11 cellular contexts compared by ENCODE assay signal in the genomic region with DNA sequence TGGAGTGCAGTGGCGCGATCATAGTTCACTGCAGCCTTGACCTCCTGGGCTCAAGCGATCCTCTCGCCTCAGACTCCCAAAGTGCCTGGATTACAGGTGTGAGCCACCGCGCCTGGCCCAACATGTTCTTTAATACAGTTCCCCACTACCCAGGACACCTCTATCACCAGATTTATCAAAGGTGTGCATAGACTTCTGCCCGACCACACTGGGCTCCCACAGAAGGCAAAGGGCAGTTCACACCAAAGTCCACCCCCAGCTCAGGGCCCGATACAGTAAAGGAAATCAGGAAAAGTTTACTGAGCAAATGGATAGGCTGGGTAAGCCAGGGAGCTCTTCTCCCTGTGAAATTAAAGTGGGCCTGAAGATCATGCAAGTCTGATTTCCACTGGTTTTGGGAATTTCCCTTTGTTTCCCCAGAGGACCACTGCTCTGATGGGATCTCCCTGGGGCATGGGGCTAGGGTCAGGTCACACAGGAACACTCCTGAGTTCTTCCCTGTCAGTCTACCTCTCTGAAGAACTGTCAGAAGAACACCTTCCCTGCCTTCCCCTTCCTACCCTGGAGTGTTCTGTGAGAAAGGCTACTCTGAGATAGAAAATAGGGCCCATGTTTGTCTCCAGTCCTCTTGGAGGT. TPM values are rescaled to one million over a fixed set of nuclear protein-coding genes. Genes with fewer than 3 reads are reported as not detected.
A peak's percentile ranks its signal among the peaks of the same experiment; 100 is the strongest.
DNase-seq lines count a peak whose midpoint lies in the region; ATAC-seq and TF ChIP-seq lines count a peak whose summit lies in the region.
"Had no signal": no experiment of that assay in that cellular context is flagged by ENCODE, and none has a peak within 500 bp of the region (broad histone marks: within the 10 kb centered on the region; RNA-seq: fewer than 3 reads in every experiment).

No MANE protein-coding gene starts in this region.

- peaks cover 18% of the 10 kb centered on the region for H3K36me3 Mint-ChIP-seq in CD4-positive, CD25-positive, alpha-beta regulatory T cell
- H3K36me3 Mint-ChIP-seq in immature natural killer cell = peaks cover 5 to 23% (median 12%) of the 10 kb centered on the region in 3 donors

- no peaks in the 10 kb centered on the region for H3K9me3 ChIP-seq in CD4-positive, CD25-positive, alpha-beta regulatory T cell (ENCODE audit: control insufficient read depth in 2 of 2, low read length in 2 of 2)
- no peaks in the 10 kb centered on the region for H3K9me3 ChIP-seq in OCI-LY1 (ENCODE audit: low read length)
- peaks cover 0 to 10% (median 0%) of the 10 kb centered on the region in 3 donors for H3K9me3 ChIP-seq in tibial artery

- H3K27ac Mint-ChIP-seq in CD4-positive, CD25-positive, alpha-beta regulatory T cell = peak overlapping the region; percentile 96 to 98 (median 96)
- H3K27ac Mint-ChIP-seq in immature natural killer cell = peak overlapping the region; percentile 93 to 99 (median 95)

- no peaks in the 10 kb centered on the region for H4K20me1 ChIP-seq in OCI-LY1 (ENCODE audit: insufficient read depth, low read length)

- peak overlapping the region; percentile 80 to 93 (median 88) for H3K4me3 Mint-ChIP-seq in CD4-positive, CD25-positive, alpha-beta regulatory T cell
- H3K4me3 Mint-ChIP-seq in immature natural killer cell = peak overlapping the region; percentile 75 to 91 (median 82)

- H3K4me1 ChIP-seq in CD4-positive, CD25-positive, alpha-beta regulatory T cell (ENCODE audit: control insufficient read depth, insufficient read depth, low read length, poor library complexity, severe bottlenecking) = peaks cover 81% of the 10 kb centered on the region
- H3K4me1 ChIP-seq in OCI-LY1 (ENCODE audit: insufficient read depth, low read length, severe bottlenecking) = peaks cover 74% of the 10 kb centered on the region
- peaks cover 0 to 13% (median 5%) of the 10 kb centered on the region in 4 donors for H3K4me1 ChIP-seq in tibial artery

- H3F3A ChIP-seq in OCI-LY1 (ENCODE audit: insufficient read depth, low read length) = no peaks in the 10 kb centered on the region

- peaks cover 10% of the 10 kb centered on the region for H3K36me3 ChIP-seq in CD4-positive, CD25-positive, alpha-beta regulatory T cell (ENCODE audit: control insufficient read depth, insufficient read depth, low read length)
- H3K36me3 ChIP-seq in OCI-LY1 (ENCODE audit: insufficient read depth, low read length) (peaks cover 32% of the 10 kb centered on the region), tibial artery (peaks cover 4 to 39% (median 13%) of the 10 kb centered on the region in 3 donors)

- no peaks in the 10 kb centered on the region for H3K27me3 ChIP-seq in CD4-positive, CD25-positive, alpha-beta regulatory T cell (ENCODE audit: control insufficient read depth, insufficient read depth, low read length)
- no peaks in the 10 kb centered on the region for H3K27me3 ChIP-seq in OCI-LY1 (ENCODE audit: insufficient read depth, low read length)
- no peaks in the 10 kb centered on the region for H3K27me3 ChIP-seq in tibial artery

- H3K4me2 ChIP-seq in OCI-LY1 (ENCODE audit: low read length) = peak overlapping the region; percentile 70; the same call in 1 of the 2 replicates

- no peaks in the 10 kb centered on the region for H3K79me2 ChIP-seq in OCI-LY1 (ENCODE audit: insufficient read depth, low read length)

- peak overlapping the region; percentile 47; the same call in 1 of the 2 replicates for H3K9ac ChIP-seq in OCI-LY1 (ENCODE audit: low read length)

- H3K4me3 ChIP-seq in CD4-positive, CD25-positive, alpha-beta regulatory T cell (ENCODE audit: low read depth, low read length) = peak overlapping the region; percentile 41
- H3K4me3 ChIP-seq in OCI-LY1 (ENCODE audit: low read depth, low read length, poor library complexity, severe bottlenecking) (no peak overlapping the region), tibial artery (no peak overlapping the region)

- H3K27ac ChIP-seq in CD4-positive, CD25-positive, alpha-beta regulatory T cell (ENCODE audit: insufficient read depth, low read length, poor library complexity, severe bottlenecking) = peak overlapping the region; percentile 99
- H3K27ac ChIP-seq in OCI-LY1 (ENCODE audit: low read depth, low read length, poor library complexity, severe bottlenecking) = peak overlapping the region; percentile 99
- no peak overlapping the region for H3K27ac ChIP-seq in tibial artery

- peaks cover 27 to 83% (median 53%) of the 10 kb centered on the region in 4 donors for H3K4me1 Mint-ChIP-seq in CD4-positive, CD25-positive, alpha-beta regulatory T cell
- H3K4me1 Mint-ChIP-seq in immature natural killer cell = peaks cover 77 to 78% of the 10 kb centered on the region in 2 donors

- H2AFZ ChIP-seq in OCI-LY1 (ENCODE audit: low read length) = no peak overlapping the region

- no peak for TF ChIP-seq CTCF in OCI-LY1 (IDR thresholded peaks at IDR 0.05; ENCODE audit: low read length)
- no peak for TF ChIP-seq CTCF in tibial artery (IDR thresholded peaks at IDR 0.05)

- H3K27me3 Mint-ChIP-seq in CD4-positive, CD25-positive, alpha-beta regulatory T cell = no peaks in the 10 kb centered on the region
- peaks cover 7 to 16% (median 8%) of the 10 kb centered on the region in 3 donors for H3K27me3 Mint-ChIP-seq in immature natural killer cell (ENCODE audit: low read depth in 3 of 3)

- H3K9me3 Mint-ChIP-seq in CD4-positive, CD25-positive, alpha-beta regulatory T cell = no peaks in the 10 kb centered on the region
- H3K9me3 Mint-ChIP-seq in immature natural killer cell = no peaks in the 10 kb centered on the region

- intact Hi-C loops in tibial artery (cut with DNase I; ENCODE audit: low total_unique reads) (no loop called here), head of caudate nucleus (cut with DNase I) (no loop called here)

- DNase-seq in CD4-positive, CD25-positive, alpha-beta regulatory T cell = no peak
- DNase-seq in immature natural killer cell = no peak
- DNase-seq in NCI-H1417 (lab: John Stamatoyannopoulos, UW) = no peak
- no peak for DNase-seq in RPMI8226
- no peak for DNase-seq in tibial artery
- DNase-seq in head of caudate nucleus = no peak
- DNase-seq: COR-L47, IMR-90, NCI-H2227 treated with DMSO at 0.1 percent for 48 hours had no signal

- no peak for ATAC-seq in CD4-positive, CD25-positive, alpha-beta regulatory T cell (ENCODE audit: low read depth in 2 of 2)
- ATAC-seq in GM21528 (IDR thresholded peaks at IDR 0.05; ENCODE audit: low FRiP score, unreplicated experiment) = peak; percentile 7

- H3K9me2 ChIP-seq in OCI-LY1 (ENCODE audit: low read depth, low read length) = no peaks in the 10 kb centered on the region

RNA-seq across cellular contexts. Expression of a gene that starts 17.7 kb away (rescaled TPM):
- total RNA-seq in CD4-positive, CD25-positive, alpha-beta regulatory T cell = 391 TPM
- polyA plus RNA-seq in CD4-positive, CD25-positive, alpha-beta regulatory T cell = 100 to 1,000 TPM; 475 to 549 (median 501) TPM
- 100 to 1,000 TPM in 2 of 3 donors, 10 to 100 TPM in 1; 86.0 to 158 (median 146) TPM for polyA plus RNA-seq in immature natural killer cell

RNA-seq across cellular contexts. Expression of a gene that starts 20.9 kb away (rescaled TPM):
- 110 TPM for total RNA-seq in CD4-positive, CD25-positive, alpha-beta regulatory T cell
- polyA plus RNA-seq in CD4-positive, CD25-positive, alpha-beta regulatory T cell = 10 to 100 TPM; 20.2 to 38.2 (median 26.4) TPM
- polyA plus RNA-seq in immature natural killer cell = 10 to 100 TPM; 25.2 to 35.5 (median 26.7) TPM

RNA-seq across cellular contexts. Expression of a gene that starts 25.1 kb away (rescaled TPM):
- total RNA-seq in CD4-positive, CD25-positive, alpha-beta regulatory T cell = 50.0 TPM
- 10 to 100 TPM in 2 of 4 donors, 1 to 10 TPM in 2; 7.4 to 13.8 (median 9.0) TPM for polyA plus RNA-seq in CD4-positive, CD25-positive, alpha-beta regulatory T cell
- polyA plus RNA-seq in immature natural killer cell = 10 to 100 TPM; 17.0 to 20.6 (median 20.2) TPM

RNA-seq across cellular contexts. Expression of a gene that starts 35.1 kb away (rescaled TPM):
- 2.3 TPM for total RNA-seq in CD4-positive, CD25-positive, alpha-beta regulatory T cell
- polyA plus RNA-seq in CD4-positive, CD25-positive, alpha-beta regulatory T cell = under 1 TPM; 0.05 to 0.11 (median 0.07) TPM
- polyA plus RNA-seq in immature natural killer cell = under 1 TPM in 1 of 3 donors, not detected in 2; 0.12 TPM

RNA-seq across cellular contexts. Expression of a gene that starts 38.8 kb away (rescaled TPM):
- total RNA-seq in CD4-positive, CD25-positive, alpha-beta regulatory T cell = 70.0 TPM
- polyA plus RNA-seq in CD4-positive, CD25-positive, alpha-beta regulatory T cell = 10 to 100 TPM; 83.7 to 98.9 (median 95.8) TPM
- 100 to 1,000 TPM in 2 of 3 donors, 10 to 100 TPM in 1; 92.6 to 118 (median 108) TPM for polyA plus RNA-seq in immature natural killer cell

Comparison
In these comparisons a context has a peak if more than half of its experiments do, and no peak if none do; other contexts are left out.
1. H3K27ac ChIP-seq: peak in CD4-positive, CD25-positive, alpha-beta regulatory T cell (single experiment) and OCI-LY1 (single experiment); none in tibial artery (0 of 2).